11 cellular contexts compared by ENCODE assay signal in the genomic region with DNA sequence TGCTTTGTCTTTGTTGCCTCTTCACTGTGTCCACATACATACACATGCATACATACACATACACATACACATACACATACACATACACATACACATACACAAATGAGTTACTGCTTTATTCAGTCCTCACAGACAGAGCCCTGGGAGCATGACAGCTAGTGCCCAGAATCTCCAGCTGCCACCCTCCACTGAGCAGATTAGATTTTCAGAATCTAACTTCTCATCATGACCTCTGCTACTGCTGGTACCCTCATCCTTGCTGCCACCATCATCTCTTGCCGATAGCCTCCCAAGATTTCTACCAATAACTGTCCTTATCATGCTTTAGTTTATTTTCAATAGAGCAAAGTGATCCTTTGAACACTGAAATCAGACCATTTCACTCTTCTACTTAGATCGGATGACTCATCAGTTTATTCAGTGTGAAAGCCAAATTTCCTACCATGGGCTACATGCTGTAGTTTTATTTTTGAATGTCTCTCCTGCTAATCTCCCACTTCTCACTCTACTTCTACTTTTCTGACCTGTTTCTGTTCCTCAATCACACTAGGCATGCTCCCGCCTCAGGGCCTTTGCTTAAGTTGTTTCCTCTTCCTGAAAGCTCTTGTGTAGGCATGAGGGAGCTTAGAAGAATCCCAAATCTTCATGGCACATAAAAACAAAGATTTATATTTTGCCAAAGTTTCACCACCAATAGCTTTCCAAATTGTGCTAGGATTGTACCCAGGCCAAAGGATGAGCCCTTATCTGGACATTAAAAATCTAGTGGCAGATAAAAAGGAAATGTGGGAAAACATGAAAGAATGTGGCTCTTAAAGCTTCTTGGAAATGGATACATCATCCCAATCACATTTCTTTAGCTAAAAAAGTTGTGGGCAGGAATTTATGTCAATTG. TPM values are rescaled to one million over a fixed set of nuclear protein-coding genes. Genes with fewer than 3 reads are reported as not detected.
DNase-seq lines count a peak whose midpoint lies in the region; ATAC-seq, FAIRE-seq and TF ChIP-seq lines count a peak whose summit lies in the region.
"Had no signal": no experiment of that assay in that cellular context is flagged by ENCODE, and none has a peak within 500 bp of the region (broad histone marks: within the 10 kb centered on the region; RNA-seq: fewer than 3 reads in every experiment).

No MANE protein-coding gene starts in this region.

- CTCF ChIA-PET in GM12878 (lab: Yijun Ruan, JAX) = interaction anchor here (0.7 to 1.7 kb wide), 2 partner anchors 16 to 187 kb away, joined by 3 to 5 read pairs; no protein-coding TSS in a partner anchor

- peaks cover 2% of the 10 kb centered on the region for H3K4me1 Mint-ChIP-seq in T-helper 17 cell

- POLR2A ChIA-PET in GM12878 (lab: Charles Lee) = no interaction called here

- peak; percentile 59 for ATAC-seq in GM12878
- no peak for ATAC-seq in T-helper 17 cell

- intact Hi-C loops in GM12878 (cut with micrococcal nuclease; ENCODE audit: unreplicated experiment) = no loop called here

- H3K4me2 ChIP-seq in GM12878 (ENCODE audit: control insufficient read depth, insufficient read depth) = no peak overlapping the region

- no peak for FAIRE-seq in GM12878 (lab: Jason Lieb, UNC)

- H3K9me3 ChIP-seq in GM12878 (replicated peaks; ENCODE audit: control insufficient read depth, insufficient read depth, low read length) (no peaks in the 10 kb centered on the region), T-helper 17 cell (ENCODE audit: control insufficient read depth, low read length, poor library complexity, severe bottlenecking) (no peaks in the 10 kb centered on the region)
- H3K9me3 ChIP-seq: thoracic aorta had no signal

- SMC1A ChIA-PET in GM12878 (lab: Charles Lee; ENCODE audit: uncharacterized antibody, unreplicated experiment) = interaction anchor here (0.7 to 1.3 kb wide), 4 partner anchors 8 to 189 kb away, joined by 3 to 4 read pairs (median 4); no protein-coding TSS in a partner anchor

- RAD21 ChIA-PET in GM12878 (lab: Charles Lee; ENCODE audit: unreplicated experiment) = interaction anchor here (0.9 kb wide), 1 partner anchor 10 kb away, joined by 3 read pairs; no protein-coding TSS in a partner anchor

- H3K79me2 ChIP-seq in GM12878 (ENCODE audit: control insufficient read depth, insufficient read depth, low read length) = no peaks in the 10 kb centered on the region

- H3K4me3 ChIP-seq in GM12878 = no peak overlapping the region
- H3K4me3 ChIP-seq: thoracic aorta had no signal

- WGBS in GM12878 (ENCODE audit: insufficient coverage, insufficient replicate concordance, low lambda C conversion rate, missing lambda C conversion rate) = 77% methylated on average over 3 of the region's 3 CpGs

- in situ Hi-C loops in GM12878 (cut with MboI) = no loop called here

- no peak overlapping the region for H3K27ac ChIP-seq in GM12878 (ENCODE audit: control insufficient read depth, insufficient read depth)
- H3K27ac ChIP-seq: thoracic aorta had no signal

- TF ChIP-seq POLR2A in GM12878 (IDR thresholded peaks at IDR 0.05; ENCODE audit: low read depth, low read length) = no peak

- H4K20me1 ChIP-seq in GM12878 (ENCODE audit: control insufficient read depth, insufficient read depth) = no peaks in the 10 kb centered on the region

- no peak overlapping the region for H3K4me3 Mint-ChIP-seq in T-helper 17 cell

- no peak overlapping the region for H2AFZ ChIP-seq in GM12878 (ENCODE audit: control insufficient read depth, low read depth, low read length)

- peaks cover 3% of the 10 kb centered on the region for H3K36me3 Mint-ChIP-seq in T-helper 17 cell (ENCODE audit: low read depth)

- peaks cover 4% of the 10 kb centered on the region; the same call in 1 of the 2 replicates for H3K4me1 ChIP-seq in GM12878 (ENCODE audit: control insufficient read depth, insufficient read depth, low read length)

- no TSS peak for BruUV-seq in GM12878 (replicated peaks; lab: Mats Ljungman, UMichigan)

- DNase-seq in Daoy (ENCODE audit: low read depth) (peak; percentile 23), LHCN-M2 (ENCODE audit: low read depth) (peak; percentile 51), GM12878 (ENCODE audit: low read depth, low spot score) (no peak), myocyte (ENCODE audit: low read depth) (peak; percentile 30), NCI-H2171 (lab: John Stamatoyannopoulos, UW) (no peak), DMS153 treated with DMSO at 0.1 percent for 48 hours (lab: John Stamatoyannopoulos, UW; ENCODE audit: unreplicated experiment) (no peak), cerebellum (ENCODE audit: low spot score) (no peak), T-helper 17 cell (no peak)
- DNase-seq: NCI-H2227 treated with DMSO at 0.1 percent for 48 hours had no signal

- no peak for TF ChIP-seq RAD21 in GM12878 (IDR thresholded peaks at IDR 0.05; ENCODE audit: insufficient read depth, low read depth, low read length)

- H3K36me3 ChIP-seq in GM12878 (ENCODE audit: control insufficient read depth in 2 of 2, insufficient read depth in 2 of 2, low read length in 1 of 2) = no peaks in the 10 kb centered on the region
- H3K36me3 ChIP-seq: thoracic aorta had no signal

- TF ChIP-seq EP300 in GM12878 (IDR thresholded peaks at IDR 0.05; ENCODE audit: borderline replicate concordance in 1 of 2, control insufficient read depth in 1 of 2, low read depth in 2 of 2, low read length in 2 of 2) = no peak

- H3K27ac Mint-ChIP-seq in T-helper 17 cell = no peak overlapping the region

- TF ChIP-seq CTCF in GM12878 (IDR thresholded peaks at IDR 0.05 in 2 of 3, conservative IDR thresholded peaks at IDR 0.05 in 1 of 3; ENCODE audit: control insufficient read depth in 2 of 3, extremely low read depth in 1 of 3, insufficient read depth in 1 of 3, low read depth in 3 of 3, low read length in 3 of 3) = no peak

- no peaks in the 10 kb centered on the region for H3K27me3 Mint-ChIP-seq in T-helper 17 cell

- H3K27me3 ChIP-seq in GM12878 (replicated peaks in 1 of 2; ENCODE audit: control insufficient read depth in 2 of 2, insufficient read depth in 2 of 2, low read length in 1 of 2) = no peaks in the 10 kb centered on the region

- H3K9ac ChIP-seq in GM12878 (ENCODE audit: control insufficient read depth, insufficient read depth, low read length) = no peak overlapping the region

TF ChIP-seq in GM12878, 131 proteins besides CTCF, POLR2A, EP300 and RAD21:
- TF ChIP-seq, protein P1, sequence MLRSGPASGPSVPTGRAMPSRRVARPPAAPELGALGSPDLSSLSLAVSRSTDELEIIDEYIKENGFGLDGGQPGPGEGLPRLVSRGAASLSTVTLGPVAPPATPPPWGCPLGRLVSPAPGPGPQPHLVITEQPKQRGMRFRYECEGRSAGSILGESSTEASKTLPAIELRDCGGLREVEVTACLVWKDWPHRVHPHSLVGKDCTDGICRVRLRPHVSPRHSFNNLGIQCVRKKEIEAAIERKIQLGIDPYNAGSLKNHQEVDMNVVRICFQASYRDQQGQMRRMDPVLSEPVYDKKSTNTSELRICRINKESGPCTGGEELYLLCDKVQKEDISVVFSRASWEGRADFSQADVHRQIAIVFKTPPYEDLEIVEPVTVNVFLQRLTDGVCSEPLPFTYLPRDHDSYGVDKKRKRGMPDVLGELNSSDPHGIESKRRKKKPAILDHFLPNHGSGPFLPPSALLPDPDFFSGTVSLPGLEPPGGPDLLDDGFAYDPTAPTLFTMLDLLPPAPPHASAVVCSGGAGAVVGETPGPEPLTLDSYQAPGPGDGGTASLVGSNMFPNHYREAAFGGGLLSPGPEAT (IDR thresholded peaks at IDR 0.05; ENCODE audit: low read depth) = 0 out of 2 replicates have a peak, but pooled peaks have one; percentile 20
- no peak for TF ChIP-seq MYC (IDR thresholded peaks at IDR 0.05; ENCODE audit: insufficient read depth, insufficient read length, insufficient replicate concordance, low read length, severe bottlenecking)
- TF ChIP-seq SPI1 (IDR thresholded peaks at IDR 0.05; ENCODE audit: borderline replicate concordance, insufficient read depth, low read depth, low read length) = peak; percentile 46; the same call in 1 of the 2 replicates

RNA-seq across cellular contexts. Expression of a gene that starts 42.9 kb away (rescaled TPM):
- total RNA-seq in Daoy (2014; rRNA removed; shearing (Covaris generic)) = not detected in 2 replicates
- total RNA-seq in LHCN-M2 (2014; rRNA removed) (not detected in 2 replicates), GM12878 (2014; rRNA removed) (not detected in 2 replicates), GM12878 (2014; rRNA removed; fragmentation: Illumina TruSeq; extraction: Trizol) (not detected in 2 replicates), GM12878 (2021) (not detected in 2 replicates), myocyte (not detected in 2 replicates), cerebellum (not detected), T-helper 17 cell (not detected)
- 0.51 TPM for polyA plus RNA-seq in LHCN-M2 (2012)
- total RNA-seq in GM12878 (2013; cell fraction: nucleolus; rRNA removed) = not detected in 2 replicates
- not detected for polyA plus RNA-seq in GM12878 (2011; ENCODE audit: low read depth)
- polyA plus RNA-seq in GM12878 (2011; rRNA removed) (not detected in 2 replicates), GM12878 (2014; fragmentation: Illumina TruSeq; extraction: Trizol) (not detected in 2 replicates), GM12878 (2014; fragmentation: Nextera tagmentation; extraction: Ambion mirVana) (under 1 TPM in 1 of 2 experiments, not detected in 1; 0.22 TPM), GM12878 (2014; rRNA removed) (not detected in 2 replicates), GM12878 (2016; fragmentation: Nextera tagmentation; extraction: Ambion mirVana) (not detected)
- polyA plus RNA-seq in GM12878 (2011; cell fraction: cytosol; rRNA removed) = not detected in 2 replicates
- not detected in 2 replicates for polyA plus RNA-seq in GM12878 (2011; cell fraction: nucleus; rRNA removed)
- polyA plus RNA-seq in GM12878 (2012) = not detected in 2 replicates
- not detected in 2 replicates for polyA minus RNA-seq in GM12878 (2011; rRNA and poly(A)+ RNA removed)
- polyA minus RNA-seq in GM12878 (2011; cell fraction: cytosol; rRNA and poly(A)+ RNA removed) = not detected in 2 replicates
- polyA minus RNA-seq in GM12878 (2011; cell fraction: nucleus; rRNA and poly(A)+ RNA removed) = not detected in 2 replicates
- polyA plus RNA-seq in myocyte (2012) = 1.9 TPM
- total RNA-seq: pulmonary artery endothelial cell, thoracic aorta had no signal

Comparison
In these comparisons a context has a peak if more than half of its experiments do, and no peak if none do; other contexts are left out.
1. DNase-seq: peak in Daoy (single experiment), LHCN-M2 (single experiment) and myocyte (single experiment); none in GM12878 (single experiment), NCI-H2171 (single experiment), DMS153 treated with DMSO at 0.1 percent for 48 hours (single experiment), cerebellum (single experiment) and T-helper 17 cell (0 of 3).